Comparison of ENCODE assay signal across 13 cellular contexts in genomic region chr6:43338243-43338642, GRCh38. TPM values are rescaled to one million over a fixed set of nuclear protein-coding genes. Genes with fewer than 3 reads are reported as not detected.
DNase-seq lines count a peak whose midpoint lies in the region; ATAC-seq and FAIRE-seq lines count a peak whose summit lies in the region.
"Had no signal": no experiment of that assay in that cellular context is flagged by ENCODE, and none has a peak within 500 bp of the region (broad histone marks: within the 10 kb centered on the region; RNA-seq: fewer than 3 reads in every experiment).

No MANE protein-coding gene starts in this region.

- DNase-seq in GM18507 (ENCODE audit: extremely low spot score, insufficient read length, low read depth) (peak; percentile 23), hippocampal formation (lab: John Stamatoyannopoulos, UW) (no peak), UCSD-AML1 (lab: John Stamatoyannopoulos, UW; ENCODE audit: unreplicated experiment) (no peak), H4 (ENCODE audit: low spot score) (no peak)
- no peak for DNase-seq in activated naive CD8-positive, alpha-beta T cell treated with anti-CD3 and anti-CD28 coated beads, Interleukin-2, amount 50 U/mL, for 24 hours
- DNase-seq: DMS 273 treated with DMSO at 0.1 percent for 48 hours, Kasumi-1, kidney had no signal

- peak; percentile 99 for FAIRE-seq in GM18507 (lab: Jason Lieb, UNC)
- FAIRE-seq: colon, kidney had no signal

- H3K27me3 Mint-ChIP-seq in activated naive CD8-positive, alpha-beta T cell treated with anti-CD3 and anti-CD28 coated beads, Interleukin-2, amount 50 U/mL, for 24 hours: no peaks in the 10 kb centered on the region

- H3K36me3 Mint-ChIP-seq in activated naive CD8-positive, alpha-beta T cell treated with anti-CD3 and anti-CD28 coated beads, Interleukin-2, amount 50 U/mL, for 24 hours (ENCODE audit: low read depth): peaks cover 25% of the 10 kb centered on the region

- ATAC-seq in GM19467 (IDR thresholded peaks at IDR 0.05; ENCODE audit: unreplicated experiment): peak; percentile 47
- peak; percentile 51 for ATAC-seq in HG03066 (IDR thresholded peaks at IDR 0.05; ENCODE audit: low read depth, unreplicated experiment)
- no peak for ATAC-seq in activated naive CD8-positive, alpha-beta T cell treated with anti-CD3 and anti-CD28 coated beads, Interleukin-2, amount 50 U/mL, for 24 hours
- no peak for ATAC-seq in GM19455 (IDR thresholded peaks at IDR 0.05; ENCODE audit: unreplicated experiment)

- no peaks in the 10 kb centered on the region for H3K9me3 Mint-ChIP-seq in activated naive CD8-positive, alpha-beta T cell treated with anti-CD3 and anti-CD28 coated beads, Interleukin-2, amount 50 U/mL, for 24 hours
- H3K9me3 Mint-ChIP-seq: neural crest cell had no signal

- H3K4me1 Mint-ChIP-seq in activated naive CD8-positive, alpha-beta T cell treated with anti-CD3 and anti-CD28 coated beads, Interleukin-2, amount 50 U/mL, for 24 hours: peaks cover 10% of the 10 kb centered on the region
- H3K4me1 Mint-ChIP-seq: neural crest cell had no signal

- no peak overlapping the region for H3K4me3 Mint-ChIP-seq in activated naive CD8-positive, alpha-beta T cell treated with anti-CD3 and anti-CD28 coated beads, Interleukin-2, amount 50 U/mL, for 24 hours
- H3K4me3 Mint-ChIP-seq: neural crest cell had no signal

- peak overlapping the region; percentile 36 for H3K27ac Mint-ChIP-seq in activated naive CD8-positive, alpha-beta T cell treated with anti-CD3 and anti-CD28 coated beads, Interleukin-2, amount 50 U/mL, for 24 hours

RNA-seq across cellular contexts. Expression of gene CRIP3, which starts 29.6 kb away (rescaled TPM):
- total RNA-seq in H4 (2014; rRNA removed; shearing (Covaris generic)): not detected in 2 replicates

RNA-seq across cellular contexts. Expression of gene ZNF318, which starts 31.2 kb away (rescaled TPM):
- 4.7 and 7.5 TPM in 2 replicates for total RNA-seq in H4 (2014; rRNA removed; shearing (Covaris generic))

RNA-seq across cellular contexts. Expression of gene SLC22A7, which starts 40.2 kb away (rescaled TPM):
- total RNA-seq in H4 (2014; rRNA removed; shearing (Covaris generic)): not detected in 2 replicates

Comparison
In these comparisons a context has a peak if more than half of its experiments do, and no peak if none do; other contexts are left out.
1. ATAC-seq: peak in GM19467 (single experiment) and HG03066 (single experiment); none in activated naive CD8-positive, alpha-beta T cell treated with anti-CD3 and anti-CD28 coated beads, Interleukin-2, amount 50 U/mL, for 24 hours (single experiment) and GM19455 (single experiment).